10 cellular contexts compared by ENCODE assay signal in the genomic region with DNA sequence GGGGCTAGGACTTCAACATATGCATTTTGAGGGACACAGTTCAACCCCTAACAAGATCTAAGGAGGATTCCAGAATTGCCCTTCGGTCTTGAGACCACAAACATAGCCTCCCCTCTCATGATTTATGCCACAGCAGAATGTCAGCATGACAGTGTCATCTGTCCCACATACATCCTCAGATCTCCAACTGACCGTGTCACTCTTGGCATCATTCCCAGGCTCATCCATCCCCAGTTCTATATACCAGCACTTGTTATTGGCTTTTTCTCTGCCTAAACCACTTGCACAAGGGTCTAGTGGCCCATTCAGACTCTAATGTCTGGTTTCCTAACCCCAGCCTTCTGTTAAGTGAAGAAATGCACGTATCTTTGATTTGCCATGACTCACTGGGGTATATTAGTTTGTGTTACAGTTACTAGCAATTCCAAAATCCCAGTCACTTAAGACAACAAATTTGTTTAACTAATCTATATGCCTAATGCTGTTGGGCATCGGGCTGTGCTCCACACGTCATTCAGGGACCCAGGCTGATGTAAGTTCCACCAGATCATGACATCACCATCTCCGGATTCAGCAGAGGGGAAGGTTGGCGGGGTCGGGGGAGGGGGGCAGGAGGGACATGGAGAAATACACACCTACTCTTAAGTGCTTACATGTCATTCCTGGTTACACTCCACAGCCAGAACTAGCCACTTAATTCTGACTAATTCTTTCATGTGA.
"Had no signal": no experiment of that assay in that cellular context is flagged by ENCODE, and none has a peak within 500 bp of the region (broad histone marks: within the 10 kb centered on the region; RNA-seq: fewer than 3 reads in every experiment).

No MANE protein-coding gene starts in this region.

- H3K27ac ChIP-seq: brain microvascular endothelial cell, heart left ventricle, neutrophil, transverse colon had no signal

- H3K4me3 ChIP-seq: heart left ventricle, transverse colon had no signal

- H3K4me1 ChIP-seq: heart left ventricle, transverse colon had no signal

- H3K27me3 ChIP-seq: brain microvascular endothelial cell, neutrophil had no signal

- ATAC-seq: heart left ventricle; naive thymus-derived CD4-positive, alpha-beta T cell had no signal

- H3K9me3 ChIP-seq: heart left ventricle, neutrophil, transverse colon had no signal

- DNase-seq: activated effector memory CD4-positive, alpha-beta T cell treated with Interleukin-2 at 50 U/mL for 16 hours; activated T-cell treated with anti-CD3 and anti-CD28 coated beads, Interleukin-2, amount 50 U/mL, for 1 hour; amygdala; brain microvascular endothelial cell; effector memory CD4-positive, alpha-beta T cell; heart left ventricle; naive thymus-derived CD4-positive, alpha-beta T cell; posterior cingulate gyrus; transverse colon had no signal

- H3K36me3 ChIP-seq: brain microvascular endothelial cell, heart left ventricle, neutrophil, transverse colon had no signal
